ENCODE assay signal across 2 cellular contexts in the genomic region with DNA sequence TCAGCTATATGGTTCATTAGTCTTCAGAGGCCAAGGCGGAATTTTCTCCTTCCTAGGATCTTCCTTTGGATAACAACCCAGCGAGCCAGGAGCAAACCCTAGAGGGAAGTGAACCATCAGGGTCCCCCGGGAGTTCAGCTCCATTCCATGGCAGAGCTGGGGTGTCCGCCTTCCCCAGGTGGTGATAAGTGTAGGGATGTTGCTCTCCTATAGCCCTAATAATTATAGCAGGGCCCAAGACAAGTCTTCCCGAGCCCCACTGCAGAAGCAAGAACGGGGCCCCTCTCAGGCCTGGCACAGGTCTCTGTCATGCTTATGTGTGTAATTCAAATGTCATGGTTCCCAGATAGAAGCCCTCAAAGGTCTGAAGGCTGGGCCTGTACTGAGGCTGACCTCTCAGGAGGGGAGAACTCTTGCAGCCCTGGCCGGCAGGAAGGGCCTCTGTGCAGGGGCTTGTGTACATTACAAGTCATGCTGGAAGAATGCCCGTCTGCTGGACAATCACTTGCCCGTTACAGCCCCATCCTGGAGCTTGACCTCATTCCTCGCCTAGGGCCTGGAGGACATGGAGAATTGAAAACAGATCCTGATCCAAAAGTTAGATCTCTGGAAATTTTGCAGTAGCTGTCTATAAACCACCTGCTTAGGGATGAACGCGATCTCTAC.
TF ChIP-seq lines count a peak whose summit lies in the region.

No MANE protein-coding gene starts in this region.

TF ChIP-seq in HepG2, 621 proteins besides CTCF, POLR2A, EP300 and RAD21 (continues in another document):
- no peak for TF ChIP-seq RNF2 (conservative IDR thresholded peaks at IDR 0.05; ENCODE audit: low read depth)
- peak; percentile 6; the same call in 1 of the 2 replicates for TF ChIP-seq MAZ (IDR thresholded peaks at IDR 0.05; ENCODE audit: borderline replicate concordance, low read depth, low read length)
- TF ChIP-seq MAZ (CRISPR knock-in tag; IDR thresholded peaks at IDR 0.05; ENCODE audit: low read depth), result no peak
- no peak for TF ChIP-seq KLF6 (CRISPR knock-in tag; IDR thresholded peaks at IDR 0.05)
- TF ChIP-seq SAFB2 (CRISPR knock-in tag; IDR thresholded peaks at IDR 0.05; ENCODE audit: borderline replicate concordance, low read depth), result no peak
- TF ChIP-seq TBX2 (CRISPR knock-in tag; IDR thresholded peaks at IDR 0.05; ENCODE audit: borderline replicate concordance), result no peak
- peak; percentile 77; the same call in 1 of the 2 replicates for TF ChIP-seq FOXO1 (CRISPR knock-in tag; IDR thresholded peaks at IDR 0.05)
- TF ChIP-seq ARID5B (CRISPR knock-in tag; IDR thresholded peaks at IDR 0.05), result peak; percentile 88
- peak; percentile 97 for TF ChIP-seq JUND (CRISPR knock-in tag; IDR thresholded peaks at IDR 0.05)
- TF ChIP-seq ZHX1 (CRISPR knock-in tag; IDR thresholded peaks at IDR 0.05; ENCODE audit: low read depth), result no peak
- TF ChIP-seq NR0B2 (CRISPR knock-in tag; IDR thresholded peaks at IDR 0.05), result no peak
- TF ChIP-seq PHF21A (CRISPR knock-in tag; IDR thresholded peaks at IDR 0.05), result peak; percentile 50
- peak; percentile 85 for TF ChIP-seq RXRB (CRISPR knock-in tag; IDR thresholded peaks at IDR 0.05; ENCODE audit: borderline replicate concordance)
- TF ChIP-seq ZBTB7B (CRISPR knock-in tag; IDR thresholded peaks at IDR 0.05), result peak; percentile 71
- TF ChIP-seq PPARG (CRISPR knock-in tag; conservative IDR thresholded peaks at IDR 0.05), result 0 out of 2 replicates have a peak, but pooled peaks have one; percentile 48
- peak; percentile 80 for TF ChIP-seq GATAD2A (CRISPR knock-in tag; IDR thresholded peaks at IDR 0.05)
- TF ChIP-seq ZNF264 (CRISPR knock-in tag; IDR thresholded peaks at IDR 0.05), result peak; percentile 25; the same call in 1 of the 2 replicates
- TF ChIP-seq, protein P1, sequence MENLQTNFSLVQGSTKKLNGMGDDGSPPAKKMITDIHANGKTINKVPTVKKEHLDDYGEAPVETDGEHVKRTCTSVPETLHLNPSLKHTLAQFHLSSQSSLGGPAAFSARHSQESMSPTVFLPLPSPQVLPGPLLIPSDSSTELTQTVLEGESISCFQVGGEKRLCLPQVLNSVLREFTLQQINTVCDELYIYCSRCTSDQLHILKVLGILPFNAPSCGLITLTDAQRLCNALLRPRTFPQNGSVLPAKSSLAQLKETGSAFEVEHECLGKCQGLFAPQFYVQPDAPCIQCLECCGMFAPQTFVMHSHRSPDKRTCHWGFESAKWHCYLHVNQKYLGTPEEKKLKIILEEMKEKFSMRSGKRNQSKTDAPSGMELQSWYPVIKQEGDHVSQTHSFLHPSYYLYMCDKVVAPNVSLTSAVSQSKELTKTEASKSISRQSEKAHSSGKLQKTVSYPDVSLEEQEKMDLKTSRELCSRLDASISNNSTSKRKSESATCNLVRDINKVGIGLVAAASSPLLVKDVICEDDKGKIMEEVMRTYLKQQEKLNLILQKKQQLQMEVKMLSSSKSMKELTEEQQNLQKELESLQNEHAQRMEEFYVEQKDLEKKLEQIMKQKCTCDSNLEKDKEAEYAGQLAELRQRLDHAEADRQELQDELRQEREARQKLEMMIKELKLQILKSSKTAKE (CRISPR knock-in tag; IDR thresholded peaks at IDR 0.05; ENCODE audit: borderline replicate concordance), result peak; percentile 63
- peak; percentile 89 for TF ChIP-seq MED1 (CRISPR knock-in tag; IDR thresholded peaks at IDR 0.05)
- TF ChIP-seq BCL6 (CRISPR knock-in tag; IDR thresholded peaks at IDR 0.05), result peak; percentile 60
- 0 out of 2 replicates have a peak, but pooled peaks have one; percentile 19 for TF ChIP-seq HNF4A (CRISPR knock-in tag; IDR thresholded peaks at IDR 0.05)

TF ChIP-seq in GM23338, 12 proteins besides CTCF, POLR2A, EP300 and RAD21:
- TF ChIP-seq POLR2AphosphoS5 (IDR thresholded peaks at IDR 0.05; ENCODE audit: low read depth) (no peak), REST (IDR thresholded peaks at IDR 0.05; ENCODE audit: unreplicated experiment) (no peak), ZNF114 (CRISPR knock-in tag; IDR thresholded peaks at IDR 0.05) (no peak), EZH2phosphoT487 (IDR thresholded peaks at IDR 0.05; ENCODE audit: unreplicated experiment) (no peak)
